Comparison of ENCODE assay signal across 7 cellular contexts in genomic region chr1:206287759-206288158, GRCh38.
DNase-seq lines count a peak whose midpoint lies in the region; ATAC-seq, FAIRE-seq and TF ChIP-seq lines count a peak whose summit lies in the region.
"Not testable (repeated sequence)": the region's sequence is repeated elsewhere in the genome, so short reads cannot be mapped to it uniquely, and the experiment has no call there.

No MANE protein-coding gene starts in this region.

- H4K20me1 ChIP-seq in astrocyte (ENCODE audit: insufficient read depth, low read length), result not testable (repeated sequence)

- H3K9me3 Mint-ChIP-seq in IgD-negative memory B cell; activated CD4-positive, alpha-beta memory T cell treated with anti-CD3 and anti-CD28 coated beads for 36 hours; activated T-cell treated with anti-CD3 and anti-CD28 coated beads, Interleukin-2, amount 50 U/mL, for 72 hours; astrocyte (ENCODE audit: unreplicated experiment); endothelial cell (ENCODE audit: unreplicated experiment); naive B cell; stimulated activated naive CD8-positive, alpha-beta T cell treated with anti-CD3 and anti-CD28 coated beads, Interleukin-15, Interleukin-2, amounts not matched to agents 100 ng/mL and 50 ng/mL, for 24 hours: not testable (repeated sequence)

- DNase-seq in activated CD4-positive, alpha-beta memory T cell treated with anti-CD3 and anti-CD28 coated beads for 36 hours; activated T-cell treated with anti-CD3 and anti-CD28 coated beads, Interleukin-2, amount 50 U/mL, for 72 hours; astrocyte (ENCODE audit: low read depth); endothelial cell (ENCODE audit: low spot score); naive B cell: not testable (repeated sequence)

- not testable (repeated sequence) for H3K4me1 ChIP-seq in astrocyte (ENCODE audit: insufficient read depth, low read length)

- intact Hi-C loops in activated CD4-positive, alpha-beta memory T cell treated with anti-CD3 and anti-CD28 coated beads for 36 hours (cut with micrococcal nuclease), result not testable (repeated sequence)

- peak in 1 of 2 donors; percentile 27 for ATAC-seq in activated T-cell treated with anti-CD3 and anti-CD28 coated beads, Interleukin-2, amount 50 U/mL, for 72 hours (replicated peaks in 1 of 2)
- not testable (repeated sequence) for ATAC-seq in naive B cell (ENCODE audit: low read depth in 2 of 2)

- H3K27ac ChIP-seq in astrocyte (ENCODE audit: low read depth, low read length), result not testable (repeated sequence)

- H2AFZ ChIP-seq in astrocyte (ENCODE audit: low read depth, low read length), result not testable (repeated sequence)

- H3K79me2 ChIP-seq in astrocyte (ENCODE audit: insufficient read depth, low read length), result not testable (repeated sequence)

- H3K36me3 ChIP-seq in astrocyte (ENCODE audit: insufficient read depth, low read length), result not testable (repeated sequence)

- not testable (repeated sequence) for TF ChIP-seq CTCF in astrocyte (IDR thresholded peaks at IDR 0.05; ENCODE audit: insufficient read depth, low read depth, low read length); endothelial cell (IDR thresholded peaks at IDR 0.05; ENCODE audit: unreplicated experiment)

- peak overlapping the region in 3 of 4 donors; percentile 30 to 87 (median 82) for H3K4me3 Mint-ChIP-seq in IgD-negative memory B cell
- H3K4me3 Mint-ChIP-seq in activated CD4-positive, alpha-beta memory T cell treated with anti-CD3 and anti-CD28 coated beads for 36 hours, result peak overlapping the region; percentile 9
- H3K4me3 Mint-ChIP-seq in activated T-cell treated with anti-CD3 and anti-CD28 coated beads, Interleukin-2, amount 50 U/mL, for 72 hours, result peak overlapping the region; percentile 71 to 78
- not testable (repeated sequence) for H3K4me3 Mint-ChIP-seq in astrocyte (ENCODE audit: unreplicated experiment); endothelial cell (ENCODE audit: unreplicated experiment)
- H3K4me3 Mint-ChIP-seq in naive B cell, result peak overlapping the region in 5 of 8 donors; percentile 54 to 79 (median 72)
- H3K4me3 Mint-ChIP-seq in stimulated activated naive CD8-positive, alpha-beta T cell treated with anti-CD3 and anti-CD28 coated beads, Interleukin-15, Interleukin-2, amounts not matched to agents 100 ng/mL and 50 ng/mL, for 24 hours, result peak overlapping the region; percentile 72

- H3K4me2 ChIP-seq in astrocyte (ENCODE audit: low read length), result not testable (repeated sequence)

- not testable (repeated sequence) for H3K4me1 Mint-ChIP-seq in IgD-negative memory B cell; activated CD4-positive, alpha-beta memory T cell treated with anti-CD3 and anti-CD28 coated beads for 36 hours (ENCODE audit: low read depth); astrocyte (ENCODE audit: low read depth, unreplicated experiment); endothelial cell (ENCODE audit: unreplicated experiment)
- H3K4me1 Mint-ChIP-seq in activated T-cell treated with anti-CD3 and anti-CD28 coated beads, Interleukin-2, amount 50 U/mL, for 72 hours (ENCODE audit: low read depth), result peaks cover 16% of the 10 kb centered on the region
- H3K4me1 Mint-ChIP-seq in naive B cell, result peaks cover 8 to 17% (median 8%) of the 10 kb centered on the region in 3 donors
- H3K4me1 Mint-ChIP-seq in stimulated activated naive CD8-positive, alpha-beta T cell treated with anti-CD3 and anti-CD28 coated beads, Interleukin-15, Interleukin-2, amounts not matched to agents 100 ng/mL and 50 ng/mL, for 24 hours (ENCODE audit: low read depth), result peaks cover 19% of the 10 kb centered on the region

- not testable (repeated sequence) for H3K9me3 ChIP-seq in astrocyte (ENCODE audit: insufficient read depth, low read depth, low read length)

- not testable (repeated sequence) for H3K27ac Mint-ChIP-seq in IgD-negative memory B cell; activated CD4-positive, alpha-beta memory T cell treated with anti-CD3 and anti-CD28 coated beads for 36 hours; naive B cell
- peak overlapping the region; percentile 35 for H3K27ac Mint-ChIP-seq in activated T-cell treated with anti-CD3 and anti-CD28 coated beads, Interleukin-2, amount 50 U/mL, for 72 hours
- H3K27ac Mint-ChIP-seq in astrocyte (ENCODE audit: unreplicated experiment) (peak overlapping the region; percentile 71), endothelial cell (ENCODE audit: unreplicated experiment) (peak overlapping the region; percentile 9)
- peak overlapping the region; percentile 89 for H3K27ac Mint-ChIP-seq in stimulated activated naive CD8-positive, alpha-beta T cell treated with anti-CD3 and anti-CD28 coated beads, Interleukin-15, Interleukin-2, amounts not matched to agents 100 ng/mL and 50 ng/mL, for 24 hours

- H3K36me3 Mint-ChIP-seq in IgD-negative memory B cell; activated CD4-positive, alpha-beta memory T cell treated with anti-CD3 and anti-CD28 coated beads for 36 hours; activated T-cell treated with anti-CD3 and anti-CD28 coated beads, Interleukin-2, amount 50 U/mL, for 72 hours (ENCODE audit: insufficient read depth in 2 of 2); astrocyte (ENCODE audit: low read depth, unreplicated experiment); endothelial cell (ENCODE audit: low read depth, unreplicated experiment); naive B cell; stimulated activated naive CD8-positive, alpha-beta T cell treated with anti-CD3 and anti-CD28 coated beads, Interleukin-15, Interleukin-2, amounts not matched to agents 100 ng/mL and 50 ng/mL, for 24 hours (ENCODE audit: low read depth): not testable (repeated sequence)

- not testable (repeated sequence) for H3K4me3 ChIP-seq in astrocyte (ENCODE audit: insufficient read depth, low read depth, low read length)

- H3K27me3 Mint-ChIP-seq in IgD-negative memory B cell; activated CD4-positive, alpha-beta memory T cell treated with anti-CD3 and anti-CD28 coated beads for 36 hours; activated T-cell treated with anti-CD3 and anti-CD28 coated beads, Interleukin-2, amount 50 U/mL, for 72 hours (ENCODE audit: low read depth); astrocyte (ENCODE audit: low read depth, unreplicated experiment); endothelial cell (ENCODE audit: unreplicated experiment); naive B cell; stimulated activated naive CD8-positive, alpha-beta T cell treated with anti-CD3 and anti-CD28 coated beads, Interleukin-15, Interleukin-2, amounts not matched to agents 100 ng/mL and 50 ng/mL, for 24 hours: not testable (repeated sequence)

- not testable (repeated sequence) for H3K27me3 ChIP-seq in astrocyte (ENCODE audit: insufficient read depth, low read length)

- not testable (repeated sequence) for H3K9ac ChIP-seq in astrocyte (ENCODE audit: low read length)

- FAIRE-seq in astrocyte (lab: Jason Lieb, UNC), result not testable (repeated sequence)

- CTCF ChIA-PET in activated CD4-positive, alpha-beta memory T cell treated with anti-CD3 and anti-CD28 coated beads for 36 hours (lab: Charles Lee), result not testable (repeated sequence)

- POLR2A ChIA-PET in activated CD4-positive, alpha-beta memory T cell treated with anti-CD3 and anti-CD28 coated beads for 36 hours (lab: Charles Lee), result not testable (repeated sequence)
